In genomic region chr5:134370871-134371833, GRCh38 we compare ENCODE assay signal across 8 cellular contexts. TPM values are rescaled to one million over a fixed set of nuclear protein-coding genes. Genes with fewer than 3 reads are reported as not detected.
A peak's percentile ranks its signal among the peaks of the same experiment; 100 is the strongest.
DNase-seq lines count a peak whose midpoint lies in the region; ATAC-seq and TF ChIP-seq lines count a peak whose summit lies in the region.

UBE2B (plus strand) TSS chr5:134371569; CDS start chr5:134371596, 27 bp downstream.

- peak within 1 kb of the TSS; percentile 98 for H3K4me3 ChIP-seq in H7 (ENCODE audit: insufficient read depth, low read depth, low read length)

- peaks cover 7% of the 10 kb centered on the region for H3K36me3 Mint-ChIP-seq in natural killer cell

- H3K4me3 Mint-ChIP-seq in natural killer cell: peak within 1 kb of the TSS; percentile 94

- intact Hi-C loops in natural killer cell (cut with micrococcal nuclease): loop anchor here (1.0 to 5.0 kb wide), 7 partner anchors 41 to 368 kb away; partner anchors contain the start of genes CAMLG, CDKN2AIPNL, PPP2CA and SEC24A

- peak within 1 kb of the TSS; percentile 98 to 99 for H3K27ac Mint-ChIP-seq in natural killer cell

- no peak for TF ChIP-seq CTCF in natural killer cell (IDR thresholded peaks at IDR 0.05)

- peak; percentile 78 to 91 (median 79) for ATAC-seq in natural killer cell

- H3K4me1 Mint-ChIP-seq in natural killer cell: peaks cover 54 to 62% of the 10 kb centered on the region in 2 donors

- DNase-seq in ELF-1 (ENCODE audit: low read depth, low spot score) (peak; percentile 99), H7 (peak; percentile 95), M059J (ENCODE audit: low read depth) (peak; percentile 99), SHP77 (lab: John Stamatoyannopoulos, UW) (peak; percentile 97 to 98), fibroblast of peridontal ligament (ENCODE audit: extremely low read depth) (peak; percentile 100), natural killer cell (peak; percentile 95)
- DNase-seq in activated effector memory CD4-positive, alpha-beta T cell treated with Interleukin-2 at 50 U/mL for 16 hours: peak; percentile 93
- peak; percentile 97 for DNase-seq in stimulated activated naive CD4-positive, alpha-beta T cell treated with Interleukin-2 at 50 U/mL for 16 hours (lab: John Stamatoyannopoulos, UW)

- no peaks in the 10 kb centered on the region for H3K27me3 ChIP-seq in H7 (ENCODE audit: control insufficient read depth, insufficient read depth, low read length)

- H3K36me3 ChIP-seq in H7 (replicated peaks; ENCODE audit: control insufficient read depth, insufficient read depth, low read length): peaks cover 1% of the 10 kb centered on the region

- no peaks in the 10 kb centered on the region for H3K27me3 Mint-ChIP-seq in natural killer cell (ENCODE audit: low read depth in 2 of 2)

- H3K9me3 Mint-ChIP-seq in natural killer cell: peaks cover 2 to 3% of the 10 kb centered on the region in 2 donors

RNA-seq across cellular contexts. Expression of gene UBE2B, which starts in this region (rescaled TPM):
- total RNA-seq in H7 (2014; rRNA removed; shearing (Covaris generic)): 17.3 and 18.9 TPM in 2 replicates
- total RNA-seq in M059J (2014; rRNA removed; shearing (Covaris generic)): 46.0 and 50.0 TPM in 2 replicates
- 100 to 1,000 TPM in 2 of 3 donors, 10 to 100 TPM in 1; 93.5 to 124 (median 116) TPM for total RNA-seq in natural killer cell

Comparison
In these comparisons a context has a peak if more than half of its experiments do, and no peak if none do; other contexts are left out.
1. Peak in every context shown above with its lines: DNase-seq, ATAC-seq and H3K4me3 ChIP-seq.